ENCODE assay signal across 9 cellular contexts in the genomic region with DNA sequence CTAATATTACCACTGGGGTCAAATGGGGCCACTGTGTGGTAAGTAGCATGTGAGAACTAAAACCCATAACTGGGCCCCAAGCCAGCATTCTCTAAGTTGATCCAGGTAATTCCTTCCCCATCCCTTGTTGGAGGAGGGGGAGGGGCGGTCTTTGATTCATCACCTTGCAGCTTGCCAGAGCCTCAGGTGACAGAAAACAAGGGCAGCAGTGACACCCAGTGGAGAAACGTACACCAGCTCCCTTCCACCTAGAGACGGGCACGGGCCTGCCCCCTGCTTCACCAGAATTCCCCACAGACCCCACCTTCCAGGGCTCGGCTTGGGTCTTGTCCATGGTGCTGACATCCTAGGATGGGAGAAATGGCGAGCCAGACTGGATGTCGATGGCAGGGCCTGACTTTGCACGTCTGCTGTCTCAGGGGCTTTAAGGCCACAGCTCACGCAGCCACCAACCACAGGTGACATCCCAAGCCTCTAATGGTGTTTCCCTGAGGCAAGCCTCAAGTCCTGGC.
DNase-seq lines count a peak whose midpoint lies in the region; ATAC-seq and TF ChIP-seq lines count a peak whose summit lies in the region.
"Had no signal": no experiment of that assay in that cellular context is flagged by ENCODE, and none has a peak within 500 bp of the region (broad histone marks: within the 10 kb centered on the region; RNA-seq: fewer than 3 reads in every experiment).

No MANE protein-coding gene starts in this region.

- no peak overlapping the region for H2AFZ ChIP-seq in smooth muscle cell (ENCODE audit: low read depth)

- no peaks in the 10 kb centered on the region for H3K4me1 Mint-ChIP-seq in activated T-cell treated with anti-CD3 and anti-CD28 coated beads, Interleukin-2, amount 50 U/mL, for 4 hours (ENCODE audit: low read depth)

- no peak overlapping the region for H3K4me3 Mint-ChIP-seq in activated T-cell treated with anti-CD3 and anti-CD28 coated beads, Interleukin-2, amount 50 U/mL, for 4 hours
- H3K4me3 Mint-ChIP-seq: activated naive CD8-positive, alpha-beta T cell had no signal

- ATAC-seq in HG03159 (IDR thresholded peaks at IDR 0.05; ENCODE audit: unreplicated experiment) (peak; percentile 65), heart left ventricle (peak; percentile 51 to 81 (median 73)), GM19328 (IDR thresholded peaks at IDR 0.05; ENCODE audit: unreplicated experiment) (no peak)
- peak; percentile 50 to 63 for ATAC-seq in activated T-cell treated with anti-CD3 and anti-CD28 coated beads, Interleukin-2, amount 50 U/mL, for 4 hours

- TF ChIP-seq CTCF in heart left ventricle (IDR thresholded peaks at IDR 0.05): peak in 9 of 12 donors; percentile 27 to 51 (median 35)
- TF ChIP-seq CTCF in smooth muscle cell (IDR thresholded peaks at IDR 0.05; ENCODE audit: borderline replicate concordance, insufficient read depth, poor library complexity, severe bottlenecking): peak; percentile 29

- no peaks in the 10 kb centered on the region for H3F3A ChIP-seq in smooth muscle cell (ENCODE audit: low read depth)

- H3K27ac ChIP-seq in heart left ventricle: no peak overlapping the region
- H3K27ac ChIP-seq in smooth muscle cell (ENCODE audit: low read depth): no peak overlapping the region

- H4K20me1 ChIP-seq in smooth muscle cell (ENCODE audit: low read depth): no peaks in the 10 kb centered on the region

- H3K9ac ChIP-seq in smooth muscle cell (ENCODE audit: low read depth): no peak overlapping the region

- no peaks in the 10 kb centered on the region for H3K36me3 Mint-ChIP-seq in activated T-cell treated with anti-CD3 and anti-CD28 coated beads, Interleukin-2, amount 50 U/mL, for 4 hours (ENCODE audit: insufficient read depth)

- no peaks in the 10 kb centered on the region for H3K27me3 Mint-ChIP-seq in activated T-cell treated with anti-CD3 and anti-CD28 coated beads, Interleukin-2, amount 50 U/mL, for 4 hours (ENCODE audit: low read depth)
- H3K27me3 Mint-ChIP-seq: activated naive CD8-positive, alpha-beta T cell had no signal

- no peak for TF ChIP-seq POLR2A in heart left ventricle (IDR thresholded peaks at IDR 0.05)

- intact Hi-C loops in heart left ventricle (cut with DNase I): loop anchor here in 8 of 10 donors (2.0 to 10.0 kb wide), 4 partner anchors 51 to 55 kb away; no protein-coding TSS in a partner anchor

- no peaks in the 10 kb centered on the region for H3K27me3 ChIP-seq in heart left ventricle
- peaks cover 1% of the 10 kb centered on the region for H3K27me3 ChIP-seq in smooth muscle cell (ENCODE audit: low read depth)

- no peaks in the 10 kb centered on the region for H3K9me3 Mint-ChIP-seq in activated T-cell treated with anti-CD3 and anti-CD28 coated beads, Interleukin-2, amount 50 U/mL, for 4 hours

- H3K79me2 ChIP-seq in smooth muscle cell (ENCODE audit: low read depth): no peaks in the 10 kb centered on the region

- no peak overlapping the region for H3K4me3 ChIP-seq in heart left ventricle
- no peak overlapping the region for H3K4me3 ChIP-seq in smooth muscle cell

- H3K4me2 ChIP-seq in smooth muscle cell: no peak overlapping the region

- H3K9me3 ChIP-seq in heart left ventricle: no peaks in the 10 kb centered on the region
- no peaks in the 10 kb centered on the region for H3K9me3 ChIP-seq in smooth muscle cell (replicated peaks; ENCODE audit: low read depth)

- DNase-seq in SIG-M5 treated with dmso at 0.1 percent for 504 hours (lab: John Stamatoyannopoulos, UW; ENCODE audit: unreplicated experiment): peak; percentile 28
- DNase-seq in SIG-M5 (lab: John Stamatoyannopoulos, UW): no peak
- peak; percentile 67 for DNase-seq in NCI-H345 treated with DMSO at 0.1 percent for 48 hours (lab: John Stamatoyannopoulos, UW; ENCODE audit: unreplicated experiment)
- DNase-seq in activated T-cell treated with anti-CD3 and anti-CD28 coated beads, Interleukin-2, amount 50 U/mL, for 4 hours: peak; percentile 5
- DNase-seq in heart left ventricle: peak in 4 of 5 donors; percentile 29 to 53 (median 44)
- no peak for DNase-seq in smooth muscle cell (lab: John Stamatoyannopoulos, UW; ENCODE audit: unreplicated experiment)

- H3K4me1 ChIP-seq in heart left ventricle (no peaks in the 10 kb centered on the region), smooth muscle cell (ENCODE audit: low read depth) (no peaks in the 10 kb centered on the region)

- H3K36me3 ChIP-seq in heart left ventricle (no peaks in the 10 kb centered on the region), smooth muscle cell (ENCODE audit: low read depth) (no peaks in the 10 kb centered on the region)

- 11 to 20% (median 16%) methylated on average over 9 of the region's 9 CpGs for WGBS in heart left ventricle, 4 donors
- 2% methylated on average over 9 of the region's 9 CpGs for WGBS in smooth muscle cell (ENCODE audit: low lambda C conversion rate)

Comparison
In these comparisons a context has a peak if more than half of its experiments do, and no peak if none do; other contexts are left out.
1. DNase-seq: peak in SIG-M5 treated with dmso at 0.1 percent for 504 hours (single experiment), NCI-H345 treated with DMSO at 0.1 percent for 48 hours (single experiment), activated T-cell treated with anti-CD3 and anti-CD28 coated beads, Interleukin-2, amount 50 U/mL, for 4 hours (single experiment) and heart left ventricle (4 of 5); none in SIG-M5 (single experiment) and smooth muscle cell (single experiment).